Comparison of ENCODE assay signal across 8 cellular contexts in the genomic region with DNA sequence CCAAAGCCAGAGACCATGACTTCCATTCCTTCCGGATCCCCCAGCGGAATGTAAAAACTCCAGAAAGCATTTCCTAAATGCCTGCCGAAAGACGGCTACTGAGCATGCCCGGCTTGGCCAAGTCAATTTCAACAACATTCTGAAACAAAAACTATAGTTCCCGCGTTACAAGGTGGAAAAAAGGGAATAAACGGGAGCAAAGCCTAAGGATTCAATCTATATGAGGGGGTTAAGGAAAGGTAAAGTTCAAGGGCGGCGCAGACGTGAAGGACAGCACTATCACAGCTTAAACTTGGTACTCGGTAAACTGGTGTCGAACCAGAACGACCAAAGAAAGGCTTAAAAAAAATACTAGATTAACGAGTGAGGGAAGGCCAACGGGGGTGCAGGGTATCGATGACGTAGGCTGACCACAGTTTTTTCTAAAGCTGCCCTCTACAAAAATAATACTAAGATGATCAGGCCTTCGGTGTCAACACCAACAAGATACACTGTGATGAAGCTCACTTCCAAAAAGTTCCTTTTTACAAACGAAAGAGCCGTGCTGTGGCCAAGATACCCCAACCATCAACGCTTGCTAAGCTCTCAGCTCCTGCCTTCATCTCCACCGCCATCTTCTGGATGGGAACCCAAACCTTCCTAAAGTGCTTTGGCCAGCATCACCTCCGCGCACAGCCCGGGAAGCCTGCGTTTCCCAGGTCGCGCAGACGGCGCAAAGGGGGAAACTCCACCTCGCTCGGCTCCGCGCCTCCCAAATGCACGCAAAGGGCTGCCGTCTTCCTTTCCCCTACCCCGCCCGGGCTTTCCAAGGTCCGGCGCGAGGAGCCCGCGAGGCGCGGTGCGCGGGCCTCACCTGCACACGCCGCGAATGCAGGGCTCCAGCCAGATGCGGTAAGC. TPM values are rescaled to one million over a fixed set of nuclear protein-coding genes. Genes with fewer than 3 reads are reported as not detected.
DNase-seq lines count a peak whose midpoint lies in the region; ATAC-seq and TF ChIP-seq lines count a peak whose summit lies in the region.

No MANE protein-coding gene starts in this region.

- no peak for TF ChIP-seq POLR2A in right lobe of liver (IDR thresholded peaks at IDR 0.05)

- under 1% methylated on average over 23 of the region's 52 CpGs for WGBS in right lobe of liver (ENCODE audit: insufficient coverage, low coverage, low lambda C conversion rate, missing lambda C conversion rate)

- H3K27ac ChIP-seq in right lobe of liver: peak overlapping the region; percentile 100

- peaks cover 0 to 27% (median 9%) of the 10 kb centered on the region in 4 donors for H3K4me1 ChIP-seq in right lobe of liver

- intact Hi-C loops in right lobe of liver (cut with DNase I): no loop called here

- ATAC-seq in HG02870 (IDR thresholded peaks at IDR 0.05; ENCODE audit: unreplicated experiment) (peak; percentile 19), right lobe of liver (peak; percentile 17 to 36 (median 30))

- H3K4me3 ChIP-seq in right lobe of liver: peak overlapping the region; percentile 85 to 100 (median 93)

- TF ChIP-seq CTCF in right lobe of liver (IDR thresholded peaks at IDR 0.05): peak in 3 of 4 donors; percentile 20 to 22 (median 21)

- no peaks in the 10 kb centered on the region for H3K9me3 ChIP-seq in right lobe of liver

- DNase-seq in NK-92 treated with Interleukin-12 subunit alpha and Interleukin-12 subunit beta, amount 100 ng/mL, for 24 hours (lab: John Stamatoyannopoulos, UW): peak; percentile 51
- no peak for DNase-seq in NK-92 (lab: John Stamatoyannopoulos, UW; ENCODE audit: unreplicated experiment)
- DNase-seq in NCI-H2107 treated with DMSO at 0.1 percent for 48 hours (lab: John Stamatoyannopoulos, UW; ENCODE audit: unreplicated experiment): peak; percentile 58
- peak; percentile 20 to 22 for DNase-seq in activated CD4-positive, alpha-beta T cell treated with anti-CD3 and anti-CD28 coated beads for 24 hours (ENCODE audit: low read depth in 2 of 2)
- peak; percentile 51 to 83 for DNase-seq in dermis microvascular lymphatic vessel endothelial cell (ENCODE audit: low read depth in 2 of 2)
- peak in 1 of 3 donors; percentile 70 for DNase-seq in right lobe of liver
- peak; percentile 23 to 25 for DNase-seq in stimulated activated CD4-positive, alpha-beta T cell treated with anti-CD3 and anti-CD28 coated beads, Interleukin-4, amount 100 ng/mL, for 4 hours

- no peaks in the 10 kb centered on the region for H3K36me3 ChIP-seq in right lobe of liver

- H3K27me3 ChIP-seq in right lobe of liver: no peaks in the 10 kb centered on the region

RNA-seq across cellular contexts. Expression of a gene that starts 0.7 kb away (rescaled TPM):
- total RNA-seq in dermis microvascular lymphatic vessel endothelial cell (45.7 and 55.1 TPM in 2 replicates), right lobe of liver (10 to 100 TPM; 21.3 to 24.5 (median 22.8) TPM)

RNA-seq across cellular contexts. Expression of a gene that starts 29.8 kb away (rescaled TPM):
- total RNA-seq in dermis microvascular lymphatic vessel endothelial cell: 0.13 TPM in 1 of 2 replicates, not detected in the other
- total RNA-seq in right lobe of liver: not detected
